In the genomic region with DNA sequence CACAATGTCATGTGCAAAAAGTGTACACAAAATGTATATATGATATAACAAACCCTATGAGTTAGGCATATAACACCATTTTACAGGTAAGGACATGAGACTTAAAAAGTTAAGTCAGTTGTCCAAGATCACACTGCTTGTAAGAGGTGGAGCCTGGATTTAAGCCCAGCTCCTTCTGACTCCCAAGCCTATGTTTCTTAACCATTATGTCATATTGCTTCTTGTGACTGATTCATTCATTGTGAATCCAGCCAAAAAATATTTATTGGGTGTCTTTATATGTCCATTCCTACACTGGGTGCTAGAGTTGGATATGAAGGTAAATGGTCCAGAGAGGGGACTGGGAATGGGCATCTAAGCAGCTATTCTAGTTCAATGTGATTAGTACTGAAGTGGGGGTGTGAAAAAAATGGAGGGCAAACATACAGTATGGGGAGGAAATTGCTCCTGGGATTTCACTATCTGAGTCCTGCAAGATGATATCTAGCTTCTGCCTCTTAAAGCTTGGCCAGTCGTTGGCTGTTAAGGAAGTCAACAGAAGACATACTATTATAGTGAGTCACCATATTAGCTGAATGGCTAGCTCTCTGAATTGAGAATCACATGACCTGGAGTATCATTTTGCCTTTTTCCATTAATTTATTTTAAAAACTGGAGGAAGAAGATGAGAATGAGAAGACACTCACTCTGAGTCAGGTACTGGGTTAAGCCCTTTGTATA, we compare ENCODE assay signal across 19 cellular contexts. TPM values are rescaled to one million over a fixed set of nuclear protein-coding genes. Genes with fewer than 3 reads are reported as not detected.
A peak's percentile ranks its signal among the peaks of the same experiment; 100 is the strongest.
DNase-seq lines count a peak whose midpoint lies in the region; ATAC-seq and TF ChIP-seq lines count a peak whose summit lies in the region.
"Had no signal": no experiment of that assay in that cellular context is flagged by ENCODE, and none has a peak within 500 bp of the region (broad histone marks: within the 10 kb centered on the region; RNA-seq: fewer than 3 reads in every experiment).

No MANE protein-coding gene starts in this region.

- no peaks in the 10 kb centered on the region for H3K4me1 Mint-ChIP-seq in progenitor cell of endocrine pancreas (ENCODE audit: low read depth)
- no peaks in the 10 kb centered on the region for H3K4me1 Mint-ChIP-seq in CD8-positive, alpha-beta T cell (ENCODE audit: low read depth)
- H3K4me1 Mint-ChIP-seq: stimulated activated memory B cell treated with anti-CD40 and anti-IgM and Interleukin-4, amounts not matched to agents 10 μg/mL and 1 μg/mL and 100 μg/mL, for 72 hours had no signal

- no peaks in the 10 kb centered on the region for H3K4me1 ChIP-seq in CD8-positive, alpha-beta T cell (ENCODE audit: insufficient read depth, low read length)
- H3K4me1 ChIP-seq: gastroesophageal sphincter, pancreas, transverse colon had no signal

- peak; percentile 20 for DNase-seq in A172 (ENCODE audit: low spot score)
- peak; percentile 23 for DNase-seq in H4 (ENCODE audit: low spot score)
- DNase-seq in NCI-H2196 treated with DMSO at 0.1 percent for 48 hours (lab: John Stamatoyannopoulos, UW; ENCODE audit: unreplicated experiment), result peak; percentile 58
- DNase-seq in fibroblast of gingiva (ENCODE audit: low read depth), result peak; percentile 61
- DNase-seq in progenitor cell of endocrine pancreas (ENCODE audit: low spot score, unreplicated experiment), result no peak
- DNase-seq in CD8-positive, alpha-beta T cell, result no peak
- DNase-seq in left cardiac atrium, result no peak
- DNase-seq: activated CD4-positive, alpha-beta T cell treated with anti-CD3 and anti-CD28 coated beads, Interleukin-2, amount 50 U/mL, for 4 hours; activated T-cell treated with anti-CD3 and anti-CD28 coated beads, Interleukin-2, amount 50 U/mL, for 48 hours; effector memory CD8-positive, alpha-beta T cell; NCI-H2081; NCI-H748 treated with DMSO at 0.1 percent for 48 hours; pancreas; transverse colon had no signal

- ATAC-seq in HG02981 (IDR thresholded peaks at IDR 0.05; ENCODE audit: unreplicated experiment), result no peak
- no peak for ATAC-seq in CD8-positive, alpha-beta T cell
- ATAC-seq in left cardiac atrium, result no peak
- ATAC-seq: effector memory CD8-positive, alpha-beta T cell; gastroesophageal sphincter; Panc1; pancreas; stimulated activated memory B cell treated with anti-CD40 and anti-IgM and Interleukin-4, amounts not matched to agents 10 μg/mL and 1 μg/mL and 100 μg/mL, for 72 hours had no signal

- H3K9me3 ChIP-seq in CD8-positive, alpha-beta T cell (ENCODE audit: low read length), result no peaks in the 10 kb centered on the region
- H3K9me3 ChIP-seq: pancreas, transverse colon had no signal

- no peaks in the 10 kb centered on the region for H3K36me3 ChIP-seq in CD8-positive, alpha-beta T cell (ENCODE audit: insufficient read depth, low read length)
- H3K36me3 ChIP-seq: gastroesophageal sphincter, pancreas, transverse colon had no signal

- no peaks in the 10 kb centered on the region for H3K27me3 ChIP-seq in CD8-positive, alpha-beta T cell (ENCODE audit: insufficient read depth, low read length)
- H3K27me3 ChIP-seq: gastroesophageal sphincter, pancreas, transverse colon had no signal

- no peak overlapping the region for H3K27ac Mint-ChIP-seq in progenitor cell of endocrine pancreas
- no peak overlapping the region for H3K27ac Mint-ChIP-seq in CD8-positive, alpha-beta T cell
- H3K27ac Mint-ChIP-seq: effector memory CD8-positive, alpha-beta T cell; stimulated activated memory B cell treated with anti-CD40 and anti-IgM and Interleukin-4, amounts not matched to agents 10 μg/mL and 1 μg/mL and 100 μg/mL, for 72 hours had no signal

- H3K27ac ChIP-seq in CD8-positive, alpha-beta T cell (ENCODE audit: low read depth, low read length), result no peak overlapping the region
- H3K27ac ChIP-seq: gastroesophageal sphincter, pancreas, transverse colon had no signal

- peaks cover 1% of the 10 kb centered on the region for H3K36me3 Mint-ChIP-seq in progenitor cell of endocrine pancreas (ENCODE audit: insufficient read depth)
- H3K36me3 Mint-ChIP-seq in CD8-positive, alpha-beta T cell, result no peaks in the 10 kb centered on the region
- H3K36me3 Mint-ChIP-seq: stimulated activated memory B cell treated with anti-CD40 and anti-IgM and Interleukin-4, amounts not matched to agents 10 μg/mL and 1 μg/mL and 100 μg/mL, for 72 hours had no signal

- intact Hi-C loops in CD8-positive, alpha-beta T cell (cut with DNase I, micrococcal nuclease), result no loop called here
- intact Hi-C loops in left cardiac atrium (cut with DNase I), result no loop called here

- POLR2A ChIA-PET in CD8-positive, alpha-beta T cell (lab: Charles Lee), result no interaction called here

- H3K4me3 ChIP-seq in CD8-positive, alpha-beta T cell (ENCODE audit: low read depth, low read length), result no peak overlapping the region
- H3K4me3 ChIP-seq: gastroesophageal sphincter, pancreas, transverse colon had no signal

- peaks cover 11% of the 10 kb centered on the region for H3K27me3 Mint-ChIP-seq in progenitor cell of endocrine pancreas
- H3K27me3 Mint-ChIP-seq in CD8-positive, alpha-beta T cell (ENCODE audit: low read depth), result peaks cover 6% of the 10 kb centered on the region
- H3K27me3 Mint-ChIP-seq: effector memory CD8-positive, alpha-beta T cell had no signal

- H3K9me3 Mint-ChIP-seq in progenitor cell of endocrine pancreas (ENCODE audit: low read depth), result peaks cover 7% of the 10 kb centered on the region
- peaks cover 6% of the 10 kb centered on the region for H3K9me3 Mint-ChIP-seq in CD8-positive, alpha-beta T cell

- H3K4me3 Mint-ChIP-seq in progenitor cell of endocrine pancreas (ENCODE audit: low read depth), result no peak overlapping the region
- H3K4me3 Mint-ChIP-seq in CD8-positive, alpha-beta T cell, result no peak overlapping the region
- H3K4me3 Mint-ChIP-seq: effector memory CD8-positive, alpha-beta T cell; stimulated activated memory B cell treated with anti-CD40 and anti-IgM and Interleukin-4, amounts not matched to agents 10 μg/mL and 1 μg/mL and 100 μg/mL, for 72 hours had no signal

- CTCF ChIA-PET in CD8-positive, alpha-beta T cell (lab: Charles Lee), result no interaction called here

- TF ChIP-seq CTCF in progenitor cell of endocrine pancreas (IDR thresholded peaks at IDR 0.05; ENCODE audit: unreplicated experiment), result no peak
- TF ChIP-seq CTCF in CD8-positive, alpha-beta T cell (IDR thresholded peaks at IDR 0.05), result no peak

RNA-seq across cellular contexts. Expression of a gene that starts 28.8 kb away (rescaled TPM):
- total RNA-seq in A172 (2014; rRNA removed; shearing (Covaris generic)), result not detected in 2 replicates
- total RNA-seq in H4 (2014; rRNA removed; shearing (Covaris generic)), result 4.6 and 5.2 TPM in 2 replicates
- total RNA-seq in progenitor cell of endocrine pancreas, result 0.77 and 1.3 TPM in 2 replicates
- total RNA-seq in CD8-positive, alpha-beta T cell, result not detected
- not detected for total RNA-seq in left cardiac atrium
- total RNA-seq: cardiac septum had no signal

Comparison
In these comparisons a context has a peak if more than half of its experiments do, and no peak if none do; other contexts are left out.
1. DNase-seq: peak in A172 (single experiment), H4 (single experiment), NCI-H2196 treated with DMSO at 0.1 percent for 48 hours (single experiment) and fibroblast of gingiva (single experiment); none in progenitor cell of endocrine pancreas (single experiment), CD8-positive, alpha-beta T cell (0 of 7) and left cardiac atrium (single experiment).